9 cellular contexts compared by ENCODE assay signal in genomic region chr2:166138667-166139066, GRCh38. TPM values are rescaled to one million over a fixed set of nuclear protein-coding genes. Genes with fewer than 3 reads are reported as not detected.
"Had no signal": no experiment of that assay in that cellular context is flagged by ENCODE, and none has a peak within 500 bp of the region (broad histone marks: within the 10 kb centered on the region; RNA-seq: fewer than 3 reads in every experiment).

No MANE protein-coding gene starts in this region.

- H3K27ac ChIP-seq: HL-60, KMS-11 had no signal

- DNase-seq: IMR-90, KBM-7, KG1 had no signal

- H3K4me2 ChIP-seq: KMS-11 had no signal

- H3K4me3 ChIP-seq: K562 had no signal

- H3K9ac ChIP-seq: KMS-11 had no signal

- ATAC-seq: K562 had no signal

- FAIRE-seq: HTR-8/SVneo, K562 had no signal

RNA-seq across cellular contexts. Expression of gene SCN1A, which starts 10.8 kb away (rescaled TPM):
- total RNA-seq: HT-29, K562 had no signal
- polyA plus RNA-seq: IgD-negative memory B cell, IMR-90, K562 had no signal
